ENCODE assay signal across 2 cellular contexts in the genomic region with DNA sequence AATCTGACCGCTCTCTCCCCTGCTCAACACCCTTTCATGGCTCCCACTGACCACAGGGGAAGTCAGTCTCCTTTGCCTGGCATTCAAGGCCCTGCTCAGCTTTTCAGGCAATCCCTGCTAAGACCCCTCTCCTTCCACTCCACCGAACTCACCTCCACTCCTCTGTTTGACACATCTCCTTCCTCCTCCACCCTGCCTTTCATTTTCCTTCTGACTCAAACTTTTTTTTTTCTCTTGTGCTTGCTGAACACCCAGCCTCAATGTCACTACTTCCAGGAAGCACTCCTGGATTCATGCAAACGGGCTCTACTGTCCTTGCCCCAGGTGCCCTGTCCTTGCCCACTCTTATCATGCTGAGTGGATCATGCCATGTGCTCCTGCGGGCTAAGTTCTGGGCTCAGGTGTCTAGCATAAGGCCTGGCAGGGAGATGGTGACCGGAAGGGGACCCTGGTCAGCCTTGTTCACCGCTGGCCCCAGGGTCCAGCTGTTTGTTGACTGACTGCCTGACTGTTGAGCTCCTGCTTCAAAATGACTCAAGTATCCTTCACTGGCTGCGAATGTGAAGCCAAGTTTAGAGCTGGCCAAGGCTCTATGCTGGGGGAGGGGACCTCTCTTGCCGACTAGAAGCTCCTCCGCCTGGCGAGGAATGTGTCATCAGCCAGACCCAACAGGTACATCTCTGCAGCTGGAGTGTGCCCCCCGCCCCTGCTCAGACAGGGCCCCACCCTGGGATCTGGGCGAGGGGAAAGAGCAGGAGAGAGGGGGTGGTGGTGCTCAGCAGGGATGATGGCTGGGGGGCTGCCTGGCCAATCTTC.
TF ChIP-seq lines count a peak whose summit lies in the region.

No MANE protein-coding gene starts in this region.

TF ChIP-seq in A549, 52 proteins besides CTCF, POLR2A, EP300 and RAD21:
- TF ChIP-seq TP53 (CRISPR knock-in tag; IDR thresholded peaks at IDR 0.05) (no peak), ZFP36 (IDR thresholded peaks at IDR 0.05; ENCODE audit: borderline replicate concordance, partially characterized antibody) (peak; percentile 79)

TF ChIP-seq in K562, 482 proteins besides CTCF, POLR2A, EP300 and RAD21:
- TF ChIP-seq ZFP36 (IDR thresholded peaks at IDR 0.05; ENCODE audit: low read depth, low read length, partially characterized antibody) (peak; percentile 90), NR3C1 (CRISPR knock-in tag; IDR thresholded peaks at IDR 0.05) (no peak), BCL6 (CRISPR knock-in tag; IDR thresholded peaks at IDR 0.05) (no peak), SMARCA5 (IDR thresholded peaks at IDR 0.05) (peak; percentile 88), HOXB6 (CRISPR knock-in tag; IDR thresholded peaks at IDR 0.05; ENCODE audit: borderline replicate concordance) (no peak), BCOR (IDR thresholded peaks at IDR 0.05) (0 out of 2 replicates have a peak, but pooled peaks have one; percentile 61)
- TF ChIP-seq, protein P1, sequence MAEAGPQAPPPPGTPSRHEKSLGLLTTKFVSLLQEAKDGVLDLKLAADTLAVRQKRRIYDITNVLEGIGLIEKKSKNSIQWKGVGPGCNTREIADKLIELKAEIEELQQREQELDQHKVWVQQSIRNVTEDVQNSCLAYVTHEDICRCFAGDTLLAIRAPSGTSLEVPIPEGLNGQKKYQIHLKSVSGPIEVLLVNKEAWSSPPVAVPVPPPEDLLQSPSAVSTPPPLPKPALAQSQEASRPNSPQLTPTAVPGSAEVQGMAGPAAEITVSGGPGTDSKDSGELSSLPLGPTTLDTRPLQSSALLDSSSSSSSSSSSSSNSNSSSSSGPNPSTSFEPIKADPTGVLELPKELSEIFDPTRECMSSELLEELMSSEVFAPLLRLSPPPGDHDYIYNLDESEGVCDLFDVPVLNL (CRISPR knock-in tag; IDR thresholded peaks at IDR 0.05; ENCODE audit: low read depth), result no peak
- TF ChIP-seq, protein P2, sequence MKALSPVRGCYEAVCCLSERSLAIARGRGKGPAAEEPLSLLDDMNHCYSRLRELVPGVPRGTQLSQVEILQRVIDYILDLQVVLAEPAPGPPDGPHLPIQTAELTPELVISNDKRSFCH (CRISPR knock-in tag; IDR thresholded peaks at IDR 0.05), result no peak
- TF ChIP-seq, protein P2 (tag; IDR thresholded peaks at IDR 0.05), result no peak
- TF ChIP-seq, protein P3, sequence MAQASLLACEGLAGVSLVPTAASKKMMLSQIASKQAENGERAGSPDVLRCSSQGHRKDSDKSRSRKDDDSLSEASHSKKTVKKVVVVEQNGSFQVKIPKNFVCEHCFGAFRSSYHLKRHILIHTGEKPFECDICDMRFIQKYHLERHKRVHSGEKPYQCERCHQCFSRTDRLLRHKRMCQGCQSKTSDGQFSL (CRISPR knock-in tag; IDR thresholded peaks at IDR 0.05), result no peak
- TF ChIP-seq, protein P3 (tag; IDR thresholded peaks at IDR 0.05), result no peak
- TF ChIP-seq, protein P4, sequence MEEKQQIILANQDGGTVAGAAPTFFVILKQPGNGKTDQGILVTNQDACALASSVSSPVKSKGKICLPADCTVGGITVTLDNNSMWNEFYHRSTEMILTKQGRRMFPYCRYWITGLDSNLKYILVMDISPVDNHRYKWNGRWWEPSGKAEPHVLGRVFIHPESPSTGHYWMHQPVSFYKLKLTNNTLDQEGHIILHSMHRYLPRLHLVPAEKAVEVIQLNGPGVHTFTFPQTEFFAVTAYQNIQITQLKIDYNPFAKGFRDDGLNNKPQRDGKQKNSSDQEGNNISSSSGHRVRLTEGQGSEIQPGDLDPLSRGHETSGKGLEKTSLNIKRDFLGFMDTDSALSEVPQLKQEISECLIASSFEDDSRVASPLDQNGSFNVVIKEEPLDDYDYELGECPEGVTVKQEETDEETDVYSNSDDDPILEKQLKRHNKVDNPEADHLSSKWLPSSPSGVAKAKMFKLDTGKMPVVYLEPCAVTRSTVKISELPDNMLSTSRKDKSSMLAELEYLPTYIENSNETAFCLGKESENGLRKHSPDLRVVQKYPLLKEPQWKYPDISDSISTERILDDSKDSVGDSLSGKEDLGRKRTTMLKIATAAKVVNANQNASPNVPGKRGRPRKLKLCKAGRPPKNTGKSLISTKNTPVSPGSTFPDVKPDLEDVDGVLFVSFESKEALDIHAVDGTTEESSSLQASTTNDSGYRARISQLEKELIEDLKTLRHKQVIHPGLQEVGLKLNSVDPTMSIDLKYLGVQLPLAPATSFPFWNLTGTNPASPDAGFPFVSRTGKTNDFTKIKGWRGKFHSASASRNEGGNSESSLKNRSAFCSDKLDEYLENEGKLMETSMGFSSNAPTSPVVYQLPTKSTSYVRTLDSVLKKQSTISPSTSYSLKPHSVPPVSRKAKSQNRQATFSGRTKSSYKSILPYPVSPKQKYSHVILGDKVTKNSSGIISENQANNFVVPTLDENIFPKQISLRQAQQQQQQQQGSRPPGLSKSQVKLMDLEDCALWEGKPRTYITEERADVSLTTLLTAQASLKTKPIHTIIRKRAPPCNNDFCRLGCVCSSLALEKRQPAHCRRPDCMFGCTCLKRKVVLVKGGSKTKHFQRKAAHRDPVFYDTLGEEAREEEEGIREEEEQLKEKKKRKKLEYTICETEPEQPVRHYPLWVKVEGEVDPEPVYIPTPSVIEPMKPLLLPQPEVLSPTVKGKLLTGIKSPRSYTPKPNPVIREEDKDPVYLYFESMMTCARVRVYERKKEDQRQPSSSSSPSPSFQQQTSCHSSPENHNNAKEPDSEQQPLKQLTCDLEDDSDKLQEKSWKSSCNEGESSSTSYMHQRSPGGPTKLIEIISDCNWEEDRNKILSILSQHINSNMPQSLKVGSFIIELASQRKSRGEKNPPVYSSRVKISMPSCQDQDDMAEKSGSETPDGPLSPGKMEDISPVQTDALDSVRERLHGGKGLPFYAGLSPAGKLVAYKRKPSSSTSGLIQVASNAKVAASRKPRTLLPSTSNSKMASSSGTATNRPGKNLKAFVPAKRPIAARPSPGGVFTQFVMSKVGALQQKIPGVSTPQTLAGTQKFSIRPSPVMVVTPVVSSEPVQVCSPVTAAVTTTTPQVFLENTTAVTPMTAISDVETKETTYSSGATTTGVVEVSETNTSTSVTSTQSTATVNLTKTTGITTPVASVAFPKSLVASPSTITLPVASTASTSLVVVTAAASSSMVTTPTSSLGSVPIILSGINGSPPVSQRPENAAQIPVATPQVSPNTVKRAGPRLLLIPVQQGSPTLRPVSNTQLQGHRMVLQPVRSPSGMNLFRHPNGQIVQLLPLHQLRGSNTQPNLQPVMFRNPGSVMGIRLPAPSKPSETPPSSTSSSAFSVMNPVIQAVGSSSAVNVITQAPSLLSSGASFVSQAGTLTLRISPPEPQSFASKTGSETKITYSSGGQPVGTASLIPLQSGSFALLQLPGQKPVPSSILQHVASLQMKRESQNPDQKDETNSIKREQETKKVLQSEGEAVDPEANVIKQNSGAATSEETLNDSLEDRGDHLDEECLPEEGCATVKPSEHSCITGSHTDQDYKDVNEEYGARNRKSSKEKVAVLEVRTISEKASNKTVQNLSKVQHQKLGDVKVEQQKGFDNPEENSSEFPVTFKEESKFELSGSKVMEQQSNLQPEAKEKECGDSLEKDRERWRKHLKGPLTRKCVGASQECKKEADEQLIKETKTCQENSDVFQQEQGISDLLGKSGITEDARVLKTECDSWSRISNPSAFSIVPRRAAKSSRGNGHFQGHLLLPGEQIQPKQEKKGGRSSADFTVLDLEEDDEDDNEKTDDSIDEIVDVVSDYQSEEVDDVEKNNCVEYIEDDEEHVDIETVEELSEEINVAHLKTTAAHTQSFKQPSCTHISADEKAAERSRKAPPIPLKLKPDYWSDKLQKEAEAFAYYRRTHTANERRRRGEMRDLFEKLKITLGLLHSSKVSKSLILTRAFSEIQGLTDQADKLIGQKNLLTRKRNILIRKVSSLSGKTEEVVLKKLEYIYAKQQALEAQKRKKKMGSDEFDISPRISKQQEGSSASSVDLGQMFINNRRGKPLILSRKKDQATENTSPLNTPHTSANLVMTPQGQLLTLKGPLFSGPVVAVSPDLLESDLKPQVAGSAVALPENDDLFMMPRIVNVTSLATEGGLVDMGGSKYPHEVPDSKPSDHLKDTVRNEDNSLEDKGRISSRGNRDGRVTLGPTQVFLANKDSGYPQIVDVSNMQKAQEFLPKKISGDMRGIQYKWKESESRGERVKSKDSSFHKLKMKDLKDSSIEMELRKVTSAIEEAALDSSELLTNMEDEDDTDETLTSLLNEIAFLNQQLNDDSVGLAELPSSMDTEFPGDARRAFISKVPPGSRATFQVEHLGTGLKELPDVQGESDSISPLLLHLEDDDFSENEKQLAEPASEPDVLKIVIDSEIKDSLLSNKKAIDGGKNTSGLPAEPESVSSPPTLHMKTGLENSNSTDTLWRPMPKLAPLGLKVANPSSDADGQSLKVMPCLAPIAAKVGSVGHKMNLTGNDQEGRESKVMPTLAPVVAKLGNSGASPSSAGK (IDR thresholded peaks at IDR 0.05), result no peak
